In the genomic region with DNA sequence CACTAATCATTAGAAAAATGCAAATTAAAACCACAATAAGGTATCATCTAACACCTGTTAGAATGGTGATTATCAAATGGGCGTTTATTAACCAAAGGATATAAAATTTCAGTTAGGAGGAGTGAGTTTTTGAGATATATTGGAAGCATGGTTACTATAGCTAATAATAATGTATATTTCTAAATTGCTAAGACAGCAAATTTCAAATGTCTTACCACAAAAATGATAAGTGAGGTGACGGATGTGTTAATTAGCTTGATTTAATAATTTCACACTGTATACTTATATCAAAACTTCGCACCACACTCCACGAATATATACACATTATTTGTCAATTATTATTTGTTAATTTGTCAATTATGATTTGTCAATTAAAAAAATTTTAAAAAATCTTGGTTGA, we compare ENCODE assay signal across 1 cellular context.
A peak's percentile ranks its signal among the peaks of the same experiment; 100 is the strongest.
TF ChIP-seq lines count a peak whose summit lies in the region.

No MANE protein-coding gene starts in this region.

TF ChIP-seq in HepG2, 621 proteins besides CTCF, POLR2A, EP300 and RAD21 (continued from another document):
- TF ChIP-seq MAFF (IDR thresholded peaks at IDR 0.05; ENCODE audit: low read depth, low read length), result peak; percentile 70
- TF ChIP-seq MAFK (conservative IDR thresholded peaks at IDR 0.05 in 1 of 2, IDR thresholded peaks at IDR 0.05 in 1 of 2; ENCODE audit: low read length in 2 of 2), result peak; percentile 73 to 76
